ENCODE assay signal across 8 cellular contexts in the genomic region with DNA sequence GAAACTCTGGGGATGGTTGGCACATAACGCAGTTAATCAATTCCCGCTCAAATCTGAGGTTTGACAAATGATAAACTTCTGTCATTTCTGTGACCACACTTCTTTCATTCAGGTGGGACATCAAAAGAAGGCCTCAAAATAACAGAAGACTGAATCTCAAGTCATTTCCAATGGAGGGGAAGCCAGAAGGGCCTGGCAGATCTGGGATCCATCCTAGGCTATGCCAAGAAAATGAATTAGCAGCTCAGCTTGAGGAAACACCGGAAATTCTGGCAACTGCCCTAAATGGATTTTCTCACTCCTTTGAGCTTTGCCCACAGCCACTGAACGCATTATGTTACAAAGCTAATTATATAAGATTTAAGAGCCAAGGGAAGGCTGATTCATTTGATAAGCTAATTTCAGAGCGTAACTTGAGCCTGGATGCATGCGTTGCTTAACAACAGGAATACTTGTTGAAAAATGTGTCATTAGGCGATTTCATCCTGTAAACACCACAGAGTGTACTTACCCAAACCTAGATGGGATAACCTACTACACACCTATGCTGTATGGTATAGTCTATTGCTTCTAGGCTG. TPM values are rescaled to one million over a fixed set of nuclear protein-coding genes. Genes with fewer than 3 reads are reported as not detected.
A peak's percentile ranks its signal among the peaks of the same experiment; 100 is the strongest.
DNase-seq lines count a peak whose midpoint lies in the region; ATAC-seq and TF ChIP-seq lines count a peak whose summit lies in the region.

No MANE protein-coding gene starts in this region.

- H3K36me3 ChIP-seq in H7 (replicated peaks; ENCODE audit: control insufficient read depth, insufficient read depth, low read length) = no peaks in the 10 kb centered on the region

- no peak for ATAC-seq in HG03460 (IDR thresholded peaks at IDR 0.05; ENCODE audit: unreplicated experiment)

- H3K27me3 Mint-ChIP-seq in nephron progenitor cell (ENCODE audit: low read depth, poor library complexity) = peaks cover 3% of the 10 kb centered on the region

- no peak overlapping the region for H3K4me3 Mint-ChIP-seq in nephron progenitor cell

- TF ChIP-seq CTCF in cardiac fibroblast (IDR thresholded peaks at IDR 0.05; ENCODE audit: low read depth, low read length) (no peak), nephron progenitor cell (IDR thresholded peaks at IDR 0.05) (no peak)

- H3K4me1 Mint-ChIP-seq in nephron progenitor cell = peaks cover 23% of the 10 kb centered on the region

- peak overlapping the region; percentile 73 for H3K27ac Mint-ChIP-seq in nephron progenitor cell

- no peaks in the 10 kb centered on the region for H3K27me3 ChIP-seq in H7 (ENCODE audit: control insufficient read depth, insufficient read depth, low read length)

- H3K4me3 ChIP-seq in cardiac fibroblast (replicated peaks in 1 of 2; ENCODE audit: low read depth in 2 of 2, low read length in 2 of 2) (no peak overlapping the region), H7 (ENCODE audit: insufficient read depth, low read depth, low read length) (no peak overlapping the region)

- H3K9me3 Mint-ChIP-seq in nephron progenitor cell = peaks cover 10% of the 10 kb centered on the region

- peak; percentile 45 for DNase-seq in DMS153 (lab: John Stamatoyannopoulos, UW)
- peak; percentile 88 for DNase-seq in NCI-H2029 treated with DMSO at 0.1 percent for 48 hours (lab: John Stamatoyannopoulos, UW)
- DNase-seq in cardiac fibroblast (ENCODE audit: low read depth in 2 of 2) = peak; percentile 18 to 65
- no peak for DNase-seq in nephron progenitor cell
- DNase-seq in globus pallidus (ENCODE audit: low spot score) = no peak
- DNase-seq in iPS-NIHi7 (ENCODE audit: extremely low spot score) = no peak
- DNase-seq in H7 = no peak

- H3K36me3 Mint-ChIP-seq in nephron progenitor cell (ENCODE audit: low read depth) = no peaks in the 10 kb centered on the region

RNA-seq across cellular contexts. Expression of a gene that starts 47.1 kb away (rescaled TPM):
- total RNA-seq in H7 (2014; rRNA removed; shearing (Covaris generic)) = 9.5 and 13.3 TPM in 2 replicates

Comparison
In these comparisons a context has a peak if more than half of its experiments do, and no peak if none do; other contexts are left out.
1. DNase-seq: peak in DMS153 (single experiment), NCI-H2029 treated with DMSO at 0.1 percent for 48 hours (single experiment) and cardiac fibroblast (2 of 2); none in nephron progenitor cell (single experiment), globus pallidus (single experiment), iPS-NIHi7 (single experiment) and H7 (single experiment).